ENCODE assay signal across 30 cellular contexts in genomic region chr2:209505410-209505809, GRCh38.
A peak's percentile ranks its signal among the peaks of the same experiment; 100 is the strongest.
DNase-seq lines count a peak whose midpoint lies in the region; ATAC-seq and TF ChIP-seq lines count a peak whose summit lies in the region.
"Had no signal": no experiment of that assay in that cellular context is flagged by ENCODE, and none has a peak within 500 bp of the region (broad histone marks: within the 10 kb centered on the region; RNA-seq: fewer than 3 reads in every experiment).

No MANE protein-coding gene starts in this region.

- no peaks in the 10 kb centered on the region for H4K20me1 ChIP-seq in KMS-11 (ENCODE audit: insufficient read depth)

- ATAC-seq in GM18498 (IDR thresholded peaks at IDR 0.05; ENCODE audit: unreplicated experiment) (peak; percentile 67), GM19452 (IDR thresholded peaks at IDR 0.05; ENCODE audit: unreplicated experiment) (peak; percentile 45), HG02852 (IDR thresholded peaks at IDR 0.05; ENCODE audit: unreplicated experiment) (peak; percentile 43), HG02970 (IDR thresholded peaks at IDR 0.05; ENCODE audit: low FRiP score, unreplicated experiment) (no peak)
- ATAC-seq: A549, gastrocnemius medialis, left cardiac atrium, right cardiac atrium had no signal

- H3K4me1 ChIP-seq in KMS-11 (ENCODE audit: low read depth, poor library complexity, severe bottlenecking) (peaks cover 27% of the 10 kb centered on the region), uterus (no peaks in the 10 kb centered on the region)
- H3K4me1 ChIP-seq: esophagus muscularis mucosa, gastrocnemius medialis, parathyroid adenoma, spleen had no signal

- DNase-seq in activated CD4-positive, alpha-beta T cell treated with anti-CD3 and anti-CD28 coated beads, Interleukin-2, amount 50 U/mL, for 1 hour = no peak
- no peak for DNase-seq in uterus
- no peak for DNase-seq in activated naive CD4-positive, alpha-beta T cell treated with anti-CD3 and anti-CD28 coated beads, Interleukin-2, amount 50 U/mL, for 16 hours
- DNase-seq: activated gamma-delta T cell; activated T-cell treated with anti-CD3 and anti-CD28 coated beads for 4 hours; BE2C; CD8-positive, alpha-beta memory T cell; central memory CD4-positive, alpha-beta T cell; endodermal cell; gastrocnemius medialis; KG1; left cardiac atrium; mammary epithelial cell; NCI-H1417 treated with DMSO at 0.1 percent for 48 hours; NCI-H2107; NCI-H446 treated with DMSO at 0.1 percent for 48 hours; right cardiac atrium; spleen; stimulated activated CD4-positive, alpha-beta T cell treated with anti-CD3 and anti-CD28 coated beads, Interleukin-2, amount 100 ng/mL, for 48 hours; trophoblast cell had no signal

- no peak for TF ChIP-seq POLR2A in uterus (IDR thresholded peaks at IDR 0.05)

- H3K4me3 ChIP-seq in KMS-11 (IDR thresholded peaks at IDR 0.05; ENCODE audit: insufficient read depth, low read depth, low read length) (no peak overlapping the region), uterus (no peak overlapping the region)
- H3K4me3 ChIP-seq: A549, esophagus muscularis mucosa, gastrocnemius medialis, hepatocyte, spleen had no signal

- TF ChIP-seq CTCF in KMS-11 (conservative IDR thresholded peaks at IDR 0.05; ENCODE audit: low read depth, low read length) = no peak
- TF ChIP-seq CTCF in uterus (IDR thresholded peaks at IDR 0.05) = no peak

- intact Hi-C loops in uterus (cut with DNase I; ENCODE audit: low total_unique reads) = no loop called here

- H3K36me3 ChIP-seq in KMS-11 (ENCODE audit: insufficient read depth) = no peaks in the 10 kb centered on the region
- H3K36me3 ChIP-seq in uterus = no peaks in the 10 kb centered on the region
- H3K36me3 ChIP-seq: BE2C, esophagus muscularis mucosa, gastrocnemius medialis, spleen had no signal

- H3K27ac ChIP-seq in KMS-11 = no peak overlapping the region; the same call in 1 of the 2 replicates
- no peak overlapping the region for H3K27ac ChIP-seq in uterus
- H3K27ac ChIP-seq: A549, esophagus muscularis mucosa, gastrocnemius medialis, hepatocyte, parathyroid adenoma, RWPE1, spleen had no signal

- H3K27me3 ChIP-seq in KMS-11 (ENCODE audit: insufficient read depth, low read depth) (no peaks in the 10 kb centered on the region), uterus (no peaks in the 10 kb centered on the region)
- H3K27me3 ChIP-seq: BE2C, esophagus muscularis mucosa, gastrocnemius medialis, hepatocyte, spleen had no signal

- H3K9me3 ChIP-seq in uterus = no peaks in the 10 kb centered on the region
- H3K9me3 ChIP-seq: A549, BE2C, esophagus muscularis mucosa, gastrocnemius medialis, spleen had no signal

- H3K79me2 ChIP-seq in KMS-11 (ENCODE audit: insufficient read depth, low read depth) = no peaks in the 10 kb centered on the region
- H3K79me2 ChIP-seq: hepatocyte, parathyroid adenoma had no signal

- peak overlapping the region; percentile 41 for H3K4me2 ChIP-seq in KMS-11
- H3K4me2 ChIP-seq: A549, hepatocyte had no signal

- no peak overlapping the region; the same call in 1 of the 2 replicates for H3K9ac ChIP-seq in KMS-11
- H3K9ac ChIP-seq: parathyroid adenoma had no signal

- H2AFZ ChIP-seq in KMS-11 (ENCODE audit: low read depth) = no peak overlapping the region; the same call in 1 of the 2 replicates
- H2AFZ ChIP-seq: hepatocyte, parathyroid adenoma had no signal
